ENCODE assay signal across 23 cellular contexts in genomic region chr1:110184414-110184813, GRCh38. TPM values are rescaled to one million over a fixed set of nuclear protein-coding genes. Genes with fewer than 3 reads are reported as not detected.
"Had no signal": no experiment of that assay in that cellular context is flagged by ENCODE, and none has a peak within 500 bp of the region (broad histone marks: within the 10 kb centered on the region; RNA-seq: fewer than 3 reads in every experiment).

No MANE protein-coding gene starts in this region.

- H2AFZ ChIP-seq: hepatocyte had no signal

- DNase-seq: colonic mucosa; effector memory CD4-positive, alpha-beta T cell; gastrocnemius medialis; kidney; natural killer cell; occipital lobe; right lobe of liver; small intestine; stimulated activated CD4-positive, alpha-beta T cell treated with anti-CD3 and anti-CD28 coated beads, Interleukin-15, amount 100 ng/mL, for 24 hours; stimulated activated CD4-positive, alpha-beta T cell treated with anti-CD3 and anti-CD28 coated beads, Interleukin-4, amount 100 ng/mL, for 1 hour; stimulated activated CD8-positive, alpha-beta memory T cell treated with anti-CD3 and anti-CD28 coated beads, Interleukin-4, amount 100 ng/mL, for 48 hours; stimulated activated naive CD4-positive, alpha-beta T cell; stimulated activated naive CD8-positive, alpha-beta T cell treated with anti-CD3 and anti-CD28 coated beads, Interleukin-15, amount 100 ng/mL, for 72 hours; thyroid gland; trophoblast cell had no signal

- H3K9me3 ChIP-seq: colonic mucosa, gastrocnemius medialis, heart left ventricle, pancreas, right lobe of liver, thyroid gland had no signal

- H3K27ac ChIP-seq: colonic mucosa, gastrocnemius medialis, hepatocyte, pancreas, right lobe of liver, thyroid gland had no signal

- H3K27me3 ChIP-seq: colonic mucosa, gastrocnemius medialis, heart left ventricle, pancreas, right lobe of liver, thyroid gland had no signal

- ATAC-seq: gastrocnemius medialis; left lobe of liver; natural killer cell; right lobe of liver; stimulated activated naive CD8-positive, alpha-beta T cell treated with anti-CD3 and anti-CD28 coated beads, Interleukin-15, amount 100 ng/mL, for 72 hours had no signal

- H3K4me2 ChIP-seq: hepatocyte had no signal

- H3K4me1 ChIP-seq: colonic mucosa, pancreas, right lobe of liver, thyroid gland had no signal

- H3K36me3 ChIP-seq: colonic mucosa, gastrocnemius medialis, heart left ventricle, pancreas, right lobe of liver, thyroid gland had no signal

- H3K4me3 ChIP-seq: colonic mucosa, gastrocnemius medialis, heart left ventricle, hepatocyte, lung, pancreas, right lobe of liver, thyroid gland had no signal

- H3K79me2 ChIP-seq: hepatocyte had no signal

- FAIRE-seq: endothelial cell of umbilical vein, kidney, pancreas, small intestine had no signal

RNA-seq across cellular contexts. Expression of gene SLC6A17, which starts 34.1 kb away (rescaled TPM):
- total RNA-seq: endothelial cell of umbilical vein, left lobe of liver, liver, natural killer cell, progenitor cell of endocrine pancreas, right lobe of liver had no signal
- polyA plus RNA-seq: liver had no signal
